In genomic region chr5:78108564-78108963, GRCh38 we compare ENCODE assay signal across 30 cellular contexts.
"Had no signal": no experiment of that assay in that cellular context is flagged by ENCODE, and none has a peak within 500 bp of the region (broad histone marks: within the 10 kb centered on the region; RNA-seq: fewer than 3 reads in every experiment).

No MANE protein-coding gene starts in this region.

- H3K36me3 ChIP-seq: ovary, uterus had no signal

- ATAC-seq: activated T-cell treated with anti-CD3 and anti-CD28 coated beads, Interleukin-2, amount 50 U/mL, for 72 hours; gastroesophageal sphincter; mucosa of descending colon; psoas muscle had no signal

- H3K4me1 ChIP-seq: gastroesophageal sphincter, left ventricle myocardium inferior, psoas muscle, right atrium auricular region, uterus had no signal

- H3K79me2 ChIP-seq: hepatocyte had no signal

- H3K4me1 Mint-ChIP-seq: activated naive CD8-positive, alpha-beta T cell treated with anti-CD3 and anti-CD28 coated beads, Interleukin-2, amount 10 ng/mL, durations not matched to agents 7 days and 5 days; nephron had no signal

- H3K27ac Mint-ChIP-seq: activated naive CD8-positive, alpha-beta T cell treated with anti-CD3 and anti-CD28 coated beads, Interleukin-2, amount 10 ng/mL, durations not matched to agents 7 days and 5 days; nephron; stimulated activated naive CD8-positive, alpha-beta T cell treated with anti-CD3 and anti-CD28 coated beads, Interleukin-15, Interleukin-2, amounts not matched to agents 100 ng/mL and 50 ng/mL, for 24 hours; T-helper 2 cell treated with Interferon-gamma antibody and Interleukin-4, amounts not matched to agents 5 μg/mL and 100 μg/mL, for 36 hours; type B pancreatic cell had no signal

- H2AFZ ChIP-seq: hepatocyte had no signal

- H3K4me3 Mint-ChIP-seq: activated naive CD8-positive, alpha-beta T cell treated with anti-CD3 and anti-CD28 coated beads, Interleukin-2, amount 10 ng/mL, durations not matched to agents 7 days and 5 days; activated T-cell treated with anti-CD3 and anti-CD28 coated beads, Interleukin-2, amount 50 U/mL, for 72 hours; nephron; stimulated activated naive CD8-positive, alpha-beta T cell treated with anti-CD3 and anti-CD28 coated beads, Interleukin-15, Interleukin-2, amounts not matched to agents 100 ng/mL and 50 ng/mL, for 24 hours; T-helper 2 cell treated with Interferon-gamma antibody and Interleukin-4, amounts not matched to agents 5 μg/mL and 100 μg/mL, for 36 hours; type B pancreatic cell had no signal

- H3K27me3 ChIP-seq: brain microvascular endothelial cell, dorsolateral prefrontal cortex, gastroesophageal sphincter, hepatocyte, ovary, right atrium auricular region, uterus had no signal

- H3K27me3 Mint-ChIP-seq: activated naive CD8-positive, alpha-beta T cell treated with anti-CD3 and anti-CD28 coated beads, Interleukin-2, amount 10 ng/mL, durations not matched to agents 7 days and 5 days; stimulated activated naive CD8-positive, alpha-beta T cell treated with anti-CD3 and anti-CD28 coated beads, Interleukin-15, Interleukin-2, amounts not matched to agents 100 ng/mL and 50 ng/mL, for 24 hours; type B pancreatic cell had no signal

- H3K9me3 Mint-ChIP-seq: activated naive CD8-positive, alpha-beta T cell treated with anti-CD3 and anti-CD28 coated beads, Interleukin-2, amount 10 ng/mL, durations not matched to agents 7 days and 5 days; activated T-cell treated with anti-CD3 and anti-CD28 coated beads, Interleukin-2, amount 50 U/mL, for 72 hours; nephron; stimulated activated naive CD8-positive, alpha-beta T cell treated with anti-CD3 and anti-CD28 coated beads, Interleukin-15, Interleukin-2, amounts not matched to agents 100 ng/mL and 50 ng/mL, for 24 hours; T-helper 2 cell treated with Interferon-gamma antibody and Interleukin-4, amounts not matched to agents 5 μg/mL and 100 μg/mL, for 36 hours; type B pancreatic cell had no signal

- H3K27ac ChIP-seq: brain microvascular endothelial cell, coronary artery, dorsolateral prefrontal cortex, gastroesophageal sphincter, hepatocyte, left ventricle myocardium inferior, ovary, psoas muscle, right atrium auricular region, thoracic aorta, uterus had no signal

- H3K9me3 ChIP-seq: gastroesophageal sphincter, left ventricle myocardium inferior, mucosa of descending colon, ovary, psoas muscle, right atrium auricular region, thoracic aorta, uterus had no signal

- DNase-seq: activated CD4-positive, alpha-beta T cell treated with anti-CD3 and anti-CD28 coated beads for 4 hours; activated CD4-positive, alpha-beta T cell treated with anti-CD3 and anti-CD28 coated beads, Interleukin-2, amount 50 U/mL, for 4 hours; activated effector memory CD4-positive, alpha-beta T cell treated with Interleukin-2 at 50 U/mL for 16 hours; activated naive CD4-positive, alpha-beta T cell treated with Interleukin-2 at 50 U/mL for 16 hours; activated naive CD8-positive, alpha-beta T cell treated with anti-CD3 and anti-CD28 coated beads, Interleukin-2, amount 10 ng/mL, durations not matched to agents 7 days and 5 days; activated T-cell treated with anti-CD3 and anti-CD28 coated beads for 4 hours; activated T-cell treated with anti-CD3 and anti-CD28 coated beads, Interleukin-2, amount 50 U/mL, for 72 hours; amniotic stem cell; brain microvascular endothelial cell; dorsolateral prefrontal cortex; effector memory CD4-positive, alpha-beta T cell; islet precursor cell; left ventricle myocardium inferior; mucosa of descending colon; ovary; psoas muscle; stimulated activated CD4-positive, alpha-beta T cell treated with anti-CD3 and anti-CD28 coated beads, Interleukin-15, amount 100 ng/mL, for 24 hours; stimulated activated CD4-positive, alpha-beta T cell treated with anti-CD3 and anti-CD28 coated beads, Interleukin-2, amount 100 ng/mL, for 24 hours; uterus had no signal

- H3K4me3 ChIP-seq: coronary artery, dorsolateral prefrontal cortex, gastroesophageal sphincter, hepatocyte, left ventricle myocardium inferior, lung, mucosa of descending colon, ovary, psoas muscle, right atrium auricular region, smooth muscle cell, thoracic aorta, uterus had no signal

- H3K4me2 ChIP-seq: hepatocyte, smooth muscle cell had no signal
